1 cellular context compared by ENCODE assay signal in genomic region chr10:80126876-80127275, GRCh38.
TF ChIP-seq lines count a peak whose summit lies in the region.

No MANE protein-coding gene starts in this region.

TF ChIP-seq in HepG2, 621 proteins besides CTCF, POLR2A, EP300 and RAD21 (continued from another document):
- TF ChIP-seq ETS1 (CRISPR knock-in tag; IDR thresholded peaks at IDR 0.05) (no peak), SRF (IDR thresholded peaks at IDR 0.05; ENCODE audit: low read depth, low read length) (no peak), PRDM15 (CRISPR knock-in tag; IDR thresholded peaks at IDR 0.05) (no peak), ZNF576 (CRISPR knock-in tag; IDR thresholded peaks at IDR 0.05) (no peak), ZHX2 (IDR thresholded peaks at IDR 0.05; ENCODE audit: low read depth) (no peak), ZHX2 (CRISPR knock-in tag; IDR thresholded peaks at IDR 0.05; ENCODE audit: borderline replicate concordance) (no peak), ZNF780A (CRISPR knock-in tag; IDR thresholded peaks at IDR 0.05) (no peak), ZNF547 (CRISPR knock-in tag; IDR thresholded peaks at IDR 0.05) (no peak), ZMYM3 (CRISPR knock-in tag; IDR thresholded peaks at IDR 0.05) (no peak)
